ENCODE assay signal across 17 cellular contexts in genomic region chr11:46693597-46694012, GRCh38. TPM values are rescaled to one million over a fixed set of nuclear protein-coding genes. Genes with fewer than 3 reads are reported as not detected.
DNase-seq lines count a peak whose midpoint lies in the region; ATAC-seq and TF ChIP-seq lines count a peak whose summit lies in the region.
"Had no signal": no experiment of that assay in that cellular context is flagged by ENCODE, and none has a peak within 500 bp of the region (broad histone marks: within the 10 kb centered on the region; RNA-seq: fewer than 3 reads in every experiment).

No MANE protein-coding gene starts in this region.

- BruUV-seq in MCF 10A (replicated peaks; lab: Mats Ljungman, UMichigan), result no TSS peak

- H3K4me3 Mint-ChIP-seq in MCF 10A (ENCODE audit: unreplicated experiment), result no peak overlapping the region
- H3K4me3 Mint-ChIP-seq in CD8-positive, alpha-beta T cell, result no peak overlapping the region
- H3K4me3 Mint-ChIP-seq: activated naive CD8-positive, alpha-beta T cell; naive thymus-derived CD4-positive, alpha-beta T cell had no signal

- H3K4me3 ChIP-seq in HEK293 (ENCODE audit: low read depth, low read length), result no peak overlapping the region
- no peak overlapping the region for H3K4me3 ChIP-seq in right atrium auricular region
- no peak overlapping the region for H3K4me3 ChIP-seq in subcutaneous abdominal adipose tissue (ENCODE audit: low read depth in 1 of 5, low read length in 5 of 5)
- H3K4me3 ChIP-seq in CD8-positive, alpha-beta T cell (ENCODE audit: low read depth, low read length), result no peak overlapping the region
- H3K4me3 ChIP-seq: GM12878 had no signal

- no peak overlapping the region for H3K27ac ChIP-seq in HEK293 (ENCODE audit: extremely low read depth, low read depth, low read length)
- H3K27ac ChIP-seq in right atrium auricular region, result peak overlapping the region; percentile 94 to 96
- peak overlapping the region; percentile 65 for H3K27ac ChIP-seq in subcutaneous abdominal adipose tissue (ENCODE audit: low read depth, low read length)
- H3K27ac ChIP-seq in CD8-positive, alpha-beta T cell (ENCODE audit: low read depth, low read length), result no peak overlapping the region

- ATAC-seq in CD8-positive, alpha-beta T cell, result no peak
- no peak for ATAC-seq in GM21723 (IDR thresholded peaks at IDR 0.05; ENCODE audit: unreplicated experiment)
- ATAC-seq: GM12878; HCT116; naive thymus-derived CD4-positive, alpha-beta T cell had no signal

- TF ChIP-seq CTCF in HEK293 (tag by site-specific recombination; IDR thresholded peaks at IDR 0.05) (no peak), MCF 10A (IDR thresholded peaks at IDR 0.05; ENCODE audit: unreplicated experiment) (no peak), right atrium auricular region (IDR thresholded peaks at IDR 0.05) (no peak)
- TF ChIP-seq CTCF in CD8-positive, alpha-beta T cell (IDR thresholded peaks at IDR 0.05), result no peak

- no peak for DNase-seq in MCF 10A (ENCODE audit: unreplicated experiment)
- no peak for DNase-seq in right atrium auricular region (ENCODE audit: low spot score)
- no peak for DNase-seq in NCI-H146 (lab: John Stamatoyannopoulos, UW)
- DNase-seq in NCI-H1694 treated with DMSO at 0.1 percent for 48 hours (lab: John Stamatoyannopoulos, UW), result no peak
- DNase-seq in CD8-positive, alpha-beta T cell, result no peak
- DNase-seq: activated CD4-positive, alpha-beta T cell treated with anti-CD3 and anti-CD28 coated beads, Interleukin-2, amount 50 U/mL, for 4 hours; COR-L47; KBM-7; naive thymus-derived CD4-positive, alpha-beta T cell; NCI-H2107; OCI-M1 had no signal

- H3K27me3 Mint-ChIP-seq in MCF 10A (ENCODE audit: insufficient read depth, unreplicated experiment), result no peaks in the 10 kb centered on the region
- H3K27me3 Mint-ChIP-seq in CD8-positive, alpha-beta T cell (ENCODE audit: low read depth), result no peaks in the 10 kb centered on the region
- H3K27me3 Mint-ChIP-seq: activated naive CD8-positive, alpha-beta T cell; naive thymus-derived CD4-positive, alpha-beta T cell had no signal

- peaks cover 12% of the 10 kb centered on the region for H3K4me1 Mint-ChIP-seq in MCF 10A (ENCODE audit: insufficient read depth, unreplicated experiment)
- peaks cover 25% of the 10 kb centered on the region for H3K4me1 Mint-ChIP-seq in CD8-positive, alpha-beta T cell (ENCODE audit: low read depth)

- H3K9ac ChIP-seq in subcutaneous abdominal adipose tissue (ENCODE audit: low read length in 5 of 5), result peak overlapping the region in 1 of 5 donors; percentile 35

- H3K27me3 ChIP-seq in right atrium auricular region, result no peaks in the 10 kb centered on the region
- no peaks in the 10 kb centered on the region for H3K27me3 ChIP-seq in subcutaneous abdominal adipose tissue (ENCODE audit: control insufficient read depth in 5 of 5, insufficient read depth in 4 of 5, low read length in 5 of 5)
- H3K27me3 ChIP-seq in CD8-positive, alpha-beta T cell (ENCODE audit: insufficient read depth, low read length), result no peaks in the 10 kb centered on the region

- H3K4me1 ChIP-seq in HEK293 (ENCODE audit: control insufficient read depth, insufficient read depth, low read length) (no peaks in the 10 kb centered on the region), right atrium auricular region (peaks cover 0 to 56% of the 10 kb centered on the region in 2 donors), subcutaneous abdominal adipose tissue (ENCODE audit: control insufficient read depth in 5 of 5, insufficient read depth in 5 of 5, low read length in 5 of 5) (peaks cover 4 to 47% (median 42%) of the 10 kb centered on the region in 5 donors)
- H3K4me1 ChIP-seq in CD8-positive, alpha-beta T cell (ENCODE audit: insufficient read depth, low read length), result peaks cover 28% of the 10 kb centered on the region

- CTCF ChIA-PET in HEK293 (lab: Yijun Ruan, JAX), result no interaction called here
- CTCF ChIA-PET in MCF 10A (lab: Yijun Ruan, JAX), result interaction anchor here (0.6 to 1.0 kb wide), 2 partner anchors 24 to 156 kb away, joined by 3 to 4 read pairs; no protein-coding TSS in a partner anchor
- CTCF ChIA-PET in CD8-positive, alpha-beta T cell (lab: Charles Lee), result no interaction called here

- POLR2A ChIA-PET in HEK293 (lab: Yijun Ruan, JAX) (interaction anchor here (0.6 to 0.7 kb wide), 3 partner anchors 25 to 69 kb away, joined by 3 to 5 read pairs (median 4); no protein-coding TSS in a partner anchor), MCF 10A (lab: Yijun Ruan, JAX) (interaction anchor here (0.6 kb wide), 1 partner anchor 1536 kb away, joined by 3 read pairs; no protein-coding TSS in a partner anchor)
- POLR2A ChIA-PET in CD8-positive, alpha-beta T cell (lab: Charles Lee), result interaction anchor here (1.1 kb wide), 1 partner anchor 23 kb away, joined by 3 read pairs; no protein-coding TSS in a partner anchor

- H3K9me3 Mint-ChIP-seq in MCF 10A (ENCODE audit: unreplicated experiment), result no peaks in the 10 kb centered on the region
- H3K9me3 Mint-ChIP-seq in CD8-positive, alpha-beta T cell, result no peaks in the 10 kb centered on the region
- H3K9me3 Mint-ChIP-seq: naive thymus-derived CD4-positive, alpha-beta T cell had no signal

- peaks cover 0 to 50% of the 10 kb centered on the region in 2 experiments; a peak in 1 of 3 replicates for H3K36me3 ChIP-seq in HEK293 (ENCODE audit: control insufficient read depth in 2 of 2, insufficient read depth in 1 of 2, low read length in 2 of 2)
- H3K36me3 ChIP-seq in right atrium auricular region, result peaks cover 51% of the 10 kb centered on the region
- H3K36me3 ChIP-seq in subcutaneous abdominal adipose tissue (ENCODE audit: control insufficient read depth in 5 of 5, insufficient read depth in 5 of 5, low read length in 5 of 5), result peaks cover 3 to 60% (median 56%) of the 10 kb centered on the region in 5 donors
- peaks cover 38% of the 10 kb centered on the region for H3K36me3 ChIP-seq in CD8-positive, alpha-beta T cell (ENCODE audit: insufficient read depth, low read length)

- H3K36me3 Mint-ChIP-seq in MCF 10A (ENCODE audit: insufficient read depth, unreplicated experiment), result peaks cover 57% of the 10 kb centered on the region
- H3K36me3 Mint-ChIP-seq in CD8-positive, alpha-beta T cell, result peaks cover 69% of the 10 kb centered on the region
- H3K36me3 Mint-ChIP-seq: activated naive CD8-positive, alpha-beta T cell had no signal

- peak overlapping the region; percentile 88 for H3K27ac Mint-ChIP-seq in MCF 10A (ENCODE audit: low read depth, unreplicated experiment)
- no peak overlapping the region for H3K27ac Mint-ChIP-seq in CD8-positive, alpha-beta T cell

- intact Hi-C loops in MCF 10A (cut with micrococcal nuclease), result no loop called here
- intact Hi-C loops in CD8-positive, alpha-beta T cell (cut with DNase I, micrococcal nuclease), result no loop called here

- H3K9me3 ChIP-seq in HEK293 (ENCODE audit: control insufficient read depth, insufficient read depth, low read depth, low read length) (no peaks in the 10 kb centered on the region), right atrium auricular region (no peaks in the 10 kb centered on the region), subcutaneous abdominal adipose tissue (ENCODE audit: control insufficient read depth in 5 of 5, low read length in 5 of 5) (no peaks in the 10 kb centered on the region)
- no peaks in the 10 kb centered on the region for H3K9me3 ChIP-seq in CD8-positive, alpha-beta T cell (ENCODE audit: low read length)

TF ChIP-seq in HEK293, 187 proteins besides CTCF, POLR2A, EP300 and RAD21:
- no peak for TF ChIP-seq ZBTB7A (tag by site-specific recombination; IDR thresholded peaks at IDR 0.05; ENCODE audit: low read depth)
- TF ChIP-seq GLIS1 (tag by site-specific recombination; IDR thresholded peaks at IDR 0.05), result peak; percentile 80
- no peak for TF ChIP-seq ZFP3 (tag by site-specific recombination; IDR thresholded peaks at IDR 0.05; ENCODE audit: low read depth)
- TF ChIP-seq ZNF529 (tag by site-specific recombination; IDR thresholded peaks at IDR 0.05; ENCODE audit: insufficient replicate concordance), result no peak
- no peak for TF ChIP-seq ZSCAN18 (tag by site-specific recombination; IDR thresholded peaks at IDR 0.05)
- no peak for TF ChIP-seq ZNF157 (tag by site-specific recombination; IDR thresholded peaks at IDR 0.05)
- no peak for TF ChIP-seq ZNF221 (tag by site-specific recombination; IDR thresholded peaks at IDR 0.05; ENCODE audit: borderline replicate concordance)
TF ChIP-seq in HEK293: peak in this region for 1.

RNA-seq across cellular contexts. Expression of gene ARHGAP1, which starts 6.8 kb away (rescaled TPM):
- 61.0 and 63.6 TPM in 2 replicates for total RNA-seq in MCF 10A (2022)
- total RNA-seq in right atrium auricular region, result 100 to 1,000 TPM in 1 of 2 donors, 10 to 100 TPM in 1; 88.1 to 117 TPM
- total RNA-seq in CD8-positive, alpha-beta T cell, result 10 to 100 TPM; 33.4 to 36.9 TPM

RNA-seq across cellular contexts. Expression of gene ZNF408, which starts 7.2 kb away (rescaled TPM):
- 14.5 and 15.3 TPM in 2 replicates for total RNA-seq in MCF 10A (2022)
- 1 to 10 TPM; 6.0 to 9.6 TPM for total RNA-seq in right atrium auricular region
- total RNA-seq in CD8-positive, alpha-beta T cell, result 10 to 100 TPM; 24.0 to 24.3 TPM

RNA-seq across cellular contexts. Expression of gene F2, which starts 25.4 kb away (rescaled TPM):
- total RNA-seq in MCF 10A (2022) (not detected in 2 replicates), right atrium auricular region (not detected)
- total RNA-seq in CD8-positive, alpha-beta T cell, result not detected

Comparison
In these comparisons a context has a peak if more than half of its experiments do, and no peak if none do; other contexts are left out.
1. H3K27ac ChIP-seq: peak in right atrium auricular region (2 of 2) and subcutaneous abdominal adipose tissue (single experiment); none in HEK293 (single experiment) and CD8-positive, alpha-beta T cell (single experiment).